ENCODE assay signal across 20 cellular contexts in genomic region chr1:53575948-53576305, GRCh38.
"Had no signal": no experiment of that assay in that cellular context is flagged by ENCODE, and none has a peak within 500 bp of the region (broad histone marks: within the 10 kb centered on the region; RNA-seq: fewer than 3 reads in every experiment).

No MANE protein-coding gene starts in this region.

- ATAC-seq: heart left ventricle, left cardiac atrium, lower lobe of right lung, T-cell, upper lobe of right lung had no signal

- H3K4me3 Mint-ChIP-seq: activated CD4-positive, alpha-beta T cell treated with anti-CD3 and anti-CD28 coated beads, Interleukin-2, amount 10 ng/mL, durations not matched to agents 24 days and 14 days; activated naive CD4-positive, alpha-beta T cell treated with anti-CD3 and anti-CD28 coated beads for 36 hours; activated naive CD8-positive, alpha-beta T cell treated with anti-CD3 and anti-CD28 coated beads, Interleukin-2, amount 50 U/mL, for 24 hours; stimulated activated naive CD8-positive, alpha-beta T cell treated with anti-CD3 and anti-CD28 coated beads, Interleukin-15, Interleukin-2, amounts not matched to agents 100 ng/mL and 50 ng/mL, for 24 hours; T-cell had no signal

- H3K9me3 Mint-ChIP-seq: activated CD4-positive, alpha-beta T cell treated with anti-CD3 and anti-CD28 coated beads, Interleukin-2, amount 10 ng/mL, durations not matched to agents 24 days and 14 days; activated naive CD4-positive, alpha-beta T cell treated with anti-CD3 and anti-CD28 coated beads for 36 hours; activated naive CD8-positive, alpha-beta T cell treated with anti-CD3 and anti-CD28 coated beads, Interleukin-2, amount 50 U/mL, for 24 hours; activated T-helper 2 cell treated with anti-CD3 and anti-CD28 coated beads, Interferon-gamma antibody, Interleukin-2, Interleukin-4, amounts not matched to agents 10 μg/mL and 5 μg/mL and 100 μg/mL, durations not matched to agents 14 hours and 24 hours and 36 hours; effector memory CD8-positive, alpha-beta T cell; stimulated activated naive CD8-positive, alpha-beta T cell treated with anti-CD3 and anti-CD28 coated beads, Interleukin-15, Interleukin-2, amounts not matched to agents 100 ng/mL and 50 ng/mL, for 24 hours; T-cell had no signal

- H3K36me3 ChIP-seq: breast epithelium, heart left ventricle, lower lobe of right lung, upper lobe of right lung had no signal

- H3K27me3 ChIP-seq: breast epithelium, heart left ventricle, testis, upper lobe of right lung had no signal

- H3K4me1 Mint-ChIP-seq: activated CD4-positive, alpha-beta T cell treated with anti-CD3 and anti-CD28 coated beads, Interleukin-2, amount 10 ng/mL, durations not matched to agents 24 days and 14 days; activated naive CD8-positive, alpha-beta T cell treated with anti-CD3 and anti-CD28 coated beads, Interleukin-2, amount 50 U/mL, for 24 hours had no signal

- DNase-seq: activated CD4-positive, alpha-beta T cell treated with anti-CD3 and anti-CD28 coated beads, Interleukin-2, amount 10 ng/mL, durations not matched to agents 24 days and 14 days; activated naive CD8-positive, alpha-beta T cell treated with anti-CD3 and anti-CD28 coated beads, Interleukin-2, amount 50 U/mL, for 24 hours; dermis blood vessel endothelial cell; effector memory CD8-positive, alpha-beta T cell; foreskin melanocyte; left cardiac atrium; lower lobe of right lung; small intestine; stimulated activated CD4-positive, alpha-beta T cell treated with anti-CD3 and anti-CD28 coated beads, Interleukin-4, amount 100 ng/mL, for 4 hours; stimulated activated CD8-positive, alpha-beta memory T cell treated with anti-CD3 and anti-CD28 coated beads, Interleukin-4, amount 100 ng/mL, for 48 hours; T-cell; T1000; testis had no signal

- H3K27me3 Mint-ChIP-seq: activated CD4-positive, alpha-beta T cell treated with anti-CD3 and anti-CD28 coated beads, Interleukin-2, amount 10 ng/mL, durations not matched to agents 24 days and 14 days; activated naive CD8-positive, alpha-beta T cell treated with anti-CD3 and anti-CD28 coated beads, Interleukin-2, amount 50 U/mL, for 24 hours; effector memory CD8-positive, alpha-beta T cell; stimulated activated naive CD8-positive, alpha-beta T cell treated with anti-CD3 and anti-CD28 coated beads, Interleukin-15, Interleukin-2, amounts not matched to agents 100 ng/mL and 50 ng/mL, for 24 hours; T-cell had no signal

- H3K27ac ChIP-seq: breast epithelium, epithelial cell of prostate, heart left ventricle, lower lobe of right lung, testis, upper lobe of right lung had no signal

- H3K9me3 ChIP-seq: breast epithelium, heart left ventricle, lower lobe of right lung, testis, upper lobe of right lung had no signal

- H3K4me1 ChIP-seq: breast epithelium, heart left ventricle, lower lobe of right lung, testis, upper lobe of right lung had no signal

- H3K4me3 ChIP-seq: breast epithelium, heart left ventricle, lower lobe of right lung, testis, upper lobe of right lung had no signal

- H3K27ac Mint-ChIP-seq: activated CD4-positive, alpha-beta T cell treated with anti-CD3 and anti-CD28 coated beads, Interleukin-2, amount 10 ng/mL, durations not matched to agents 24 days and 14 days; activated naive CD4-positive, alpha-beta T cell treated with anti-CD3 and anti-CD28 coated beads for 36 hours; activated naive CD8-positive, alpha-beta T cell treated with anti-CD3 and anti-CD28 coated beads, Interleukin-2, amount 50 U/mL, for 24 hours; activated T-helper 2 cell treated with anti-CD3 and anti-CD28 coated beads, Interferon-gamma antibody, Interleukin-2, Interleukin-4, amounts not matched to agents 10 μg/mL and 5 μg/mL and 100 μg/mL, durations not matched to agents 14 hours and 24 hours and 36 hours; stimulated activated naive CD8-positive, alpha-beta T cell treated with anti-CD3 and anti-CD28 coated beads, Interleukin-15, Interleukin-2, amounts not matched to agents 100 ng/mL and 50 ng/mL, for 24 hours; T-cell had no signal

- H3K36me3 Mint-ChIP-seq: T-cell had no signal
